13 cellular contexts compared by ENCODE assay signal in genomic region chr6:3402310-3403243, GRCh38. TPM values are rescaled to one million over a fixed set of nuclear protein-coding genes. Genes with fewer than 3 reads are reported as not detected.
DNase-seq lines count a peak whose midpoint lies in the region; ATAC-seq, FAIRE-seq and TF ChIP-seq lines count a peak whose summit lies in the region.
"Had no signal": no experiment of that assay in that cellular context is flagged by ENCODE, and none has a peak within 500 bp of the region (broad histone marks: within the 10 kb centered on the region; RNA-seq: fewer than 3 reads in every experiment).

No MANE protein-coding gene starts in this region.

- H3K4me1 ChIP-seq in mammary epithelial cell (ENCODE audit: insufficient read depth, low read length) (peaks cover 33% of the 10 kb centered on the region), right lobe of liver (peaks cover 0 to 93% (median 46%) of the 10 kb centered on the region in 4 donors), stomach (peaks cover 33 to 77% (median 66%) of the 10 kb centered on the region in 4 donors), aorta (ENCODE audit: control insufficient read depth in 1 of 2, insufficient read depth in 2 of 2, low read length in 2 of 2) (no peaks in the 10 kb centered on the region), BE2C (no peaks in the 10 kb centered on the region)

- peak overlapping the region in 1 of 3 experiments; percentile 3 for H3K4me3 ChIP-seq in mammary epithelial cell (replicated peaks in 1 of 3; ENCODE audit: insufficient read depth in 1 of 3, low read depth in 2 of 3, low read length in 3 of 3)
- no peak overlapping the region for H3K4me3 ChIP-seq in right lobe of liver
- H3K4me3 ChIP-seq in stomach, result no peak overlapping the region
- no peak overlapping the region for H3K4me3 ChIP-seq in aorta (ENCODE audit: low read length in 2 of 2)
- no peak overlapping the region for H3K4me3 ChIP-seq in BE2C (ENCODE audit: low read depth, low read length)
- H3K4me3 ChIP-seq: BLaER1 treated with 17β-estradiol and CSF1 and Interleukin-3, amounts not matched to agents 10 nM and 100 nM; lower lobe of right lung; SK-N-MC had no signal

- CTCF ChIA-PET in mammary epithelial cell (lab: Charles Lee; ENCODE audit: low non-redundant PET), result interaction anchor here (0.6 to 0.9 kb wide), 3 partner anchors 25 to 487 kb away, joined by 3 to 7 read pairs (median 3); no protein-coding TSS in a partner anchor

- TF ChIP-seq POLR2A in right lobe of liver (IDR thresholded peaks at IDR 0.05), result no peak
- TF ChIP-seq POLR2A in stomach (IDR thresholded peaks at IDR 0.05), result no peak

- TF ChIP-seq EP300 in stomach (IDR thresholded peaks at IDR 0.05), result no peak

- intact Hi-C loops in mammary epithelial cell (cut with micrococcal nuclease) (loop anchor here (1.0 to 5.0 kb wide), 5 partner anchors 12 to 330 kb away; no protein-coding TSS in a partner anchor), right lobe of liver (cut with DNase I) (no loop called here), stomach (cut with DNase I; ENCODE audit: low total_unique reads) (no loop called here), aorta (cut with DNase I) (loop anchor here in 1 of 2 donors (10.0 kb wide), 2 partner anchors 118 to 612 kb away; no protein-coding TSS in a partner anchor)

- WGBS in mammary epithelial cell (ENCODE audit: low coverage, missing lambda C conversion rate), result 6% methylated on average over 6 of the region's 6 CpGs
- 52% methylated on average over 5 of the region's 6 CpGs for WGBS in right lobe of liver (ENCODE audit: insufficient coverage, low coverage, low lambda C conversion rate, missing lambda C conversion rate)
- WGBS in stomach, 5 donors, result 69 to 82% (median 73%) methylated on average over 6 of the region's 6 CpGs
- 94 to 96% methylated on average over 6 of the region's 6 CpGs for WGBS in aorta, 2 donors

- H3K27ac ChIP-seq in mammary epithelial cell (ENCODE audit: insufficient read depth, low read depth, low read length) (peak overlapping the region; percentile 85), right lobe of liver (peak overlapping the region; percentile 29 to 92 (median 43)), stomach (peak overlapping the region; percentile 13 to 76 (median 59)), aorta (ENCODE audit: low read depth in 1 of 2, low read length in 2 of 2) (no peak overlapping the region)
- H3K27ac ChIP-seq: BLaER1 treated with 17β-estradiol and CSF1 and Interleukin-3, amounts not matched to agents 10 nM and 100 nM; lower lobe of right lung; SK-N-MC had no signal

- H3K9me3 ChIP-seq in mammary epithelial cell (replicated peaks; ENCODE audit: insufficient read depth, low read length), result no peaks in the 10 kb centered on the region
- no peaks in the 10 kb centered on the region for H3K9me3 ChIP-seq in right lobe of liver
- no peaks in the 10 kb centered on the region for H3K9me3 ChIP-seq in stomach
- no peaks in the 10 kb centered on the region for H3K9me3 ChIP-seq in aorta (ENCODE audit: control insufficient read depth, low read length)
- no peaks in the 10 kb centered on the region for H3K9me3 ChIP-seq in BE2C
- H3K9me3 ChIP-seq: BLaER1 treated with 17β-estradiol and CSF1 and Interleukin-3, amounts not matched to agents 10 nM and 100 nM; lower lobe of right lung had no signal

- DNase-seq in NCI-H510A treated with DMSO at 0.1 percent for 48 hours (lab: John Stamatoyannopoulos, UW) (peak; percentile 13), mammary epithelial cell (peak; percentile 88), right lobe of liver (no peak), stomach (no peak), aorta (no peak), Ammon's horn (ENCODE audit: low spot score) (no peak), BE2C (no peak), frontal cortex (ENCODE audit: low spot score in 2 of 2) (no peak)
- DNase-seq: cerebellar nuclear complex, hypothalamus, lower lobe of right lung had no signal

- no peaks in the 10 kb centered on the region for H3K27me3 ChIP-seq in mammary epithelial cell (ENCODE audit: insufficient read depth, low read length)
- no peaks in the 10 kb centered on the region for H3K27me3 ChIP-seq in right lobe of liver
- H3K27me3 ChIP-seq in stomach, result no peaks in the 10 kb centered on the region
- H3K27me3 ChIP-seq in aorta (ENCODE audit: control insufficient read depth in 1 of 2, insufficient read depth in 2 of 2, low read length in 1 of 2), result no peaks in the 10 kb centered on the region
- peaks cover 6% of the 10 kb centered on the region; the same call in 1 of the 2 replicates for H3K27me3 ChIP-seq in BE2C
- H3K27me3 ChIP-seq: BLaER1 treated with 17β-estradiol and CSF1 and Interleukin-3, amounts not matched to agents 10 nM and 100 nM had no signal

- FAIRE-seq in frontal cortex (lab: Jason Lieb, UNC), result no peak

- in situ Hi-C loops in mammary epithelial cell (cut with MboI; ENCODE audit: low sequenced_read_pairs in 2 of 2), result no loop called here

- H4K20me1 ChIP-seq in mammary epithelial cell (ENCODE audit: insufficient read depth, low read length), result no peaks in the 10 kb centered on the region
- H4K20me1 ChIP-seq: BLaER1 treated with 17β-estradiol and CSF1 and Interleukin-3, amounts not matched to agents 10 nM and 100 nM had no signal

- H2AFZ ChIP-seq in mammary epithelial cell (ENCODE audit: low read depth, low read length), result peak overlapping the region; percentile 68

- dilution Hi-C loops in mammary epithelial cell (cut with HindIII; ENCODE audit: low sequenced_read_pairs), result no loop called here

- peak overlapping the region; percentile 73 for H3K4me2 ChIP-seq in mammary epithelial cell (ENCODE audit: insufficient read depth, low read depth, low read length)

- H3K9ac ChIP-seq in mammary epithelial cell (ENCODE audit: insufficient read depth, low read length), result peak overlapping the region; percentile 73
- H3K9ac ChIP-seq: BLaER1 treated with 17β-estradiol and CSF1 and Interleukin-3, amounts not matched to agents 10 nM and 100 nM had no signal

- peaks cover 18% of the 10 kb centered on the region for H3K79me2 ChIP-seq in mammary epithelial cell (ENCODE audit: insufficient read depth, low read length)

- ATAC-seq in right lobe of liver (no peak), aorta (ENCODE audit: low FRiP score) (no peak)

- H3K36me3 ChIP-seq in mammary epithelial cell (ENCODE audit: insufficient read depth, low read length) (no peaks in the 10 kb centered on the region), right lobe of liver (no peaks in the 10 kb centered on the region), stomach (no peaks in the 10 kb centered on the region), aorta (ENCODE audit: control insufficient read depth in 1 of 2, insufficient read depth in 2 of 2, low read length in 1 of 2) (no peaks in the 10 kb centered on the region), BE2C (no peaks in the 10 kb centered on the region)
- H3K36me3 ChIP-seq: BLaER1 treated with 17β-estradiol and CSF1 and Interleukin-3, amounts not matched to agents 10 nM and 100 nM; lower lobe of right lung had no signal

- TF ChIP-seq CTCF in mammary epithelial cell (conservative IDR thresholded peaks at IDR 0.05 in 1 of 2, IDR thresholded peaks at IDR 0.05 in 1 of 2; ENCODE audit: extremely low read depth in 1 of 2, insufficient read depth in 1 of 2, low read depth in 1 of 2, low read length in 2 of 2), result peak; percentile 39 to 61
- no peak for TF ChIP-seq CTCF in right lobe of liver (IDR thresholded peaks at IDR 0.05)
- no peak for TF ChIP-seq CTCF in stomach (IDR thresholded peaks at IDR 0.05)
- no peak for TF ChIP-seq CTCF in BE2C (IDR thresholded peaks at IDR 0.05; ENCODE audit: low read depth, low read length)

- TSS peak; percentile 8 for BruUV-seq in mammary epithelial cell (replicated peaks; lab: Mats Ljungman, UMichigan)

RNA-seq across cellular contexts. Expression of gene SLC22A23, which starts 54.3 kb away (rescaled TPM):
- total RNA-seq in mammary epithelial cell (10 to 100 TPM; 34.0 to 49.3 TPM), right lobe of liver (10 to 100 TPM; 11.7 to 27.6 (median 16.3) TPM), stomach (100 to 1,000 TPM in 2 of 5 donors, 10 to 100 TPM in 3; 18.1 to 241 (median 45.5) TPM), aorta (1 to 10 TPM; 6.0 to 9.4 TPM), frontal cortex (22.8 TPM)
- polyA plus RNA-seq in mammary epithelial cell (5.8 TPM), stomach (10 to 100 TPM in 1 of 3 donors, 1 to 10 TPM in 2; 5.9 to 12.1 (median 6.5) TPM), aorta (1 to 10 TPM; 1.5 to 2.6 TPM)
- 39.2 TPM for polyA minus RNA-seq in mammary epithelial cell
- polyA plus RNA-seq in BE2C (2012; ENCODE audit: insufficient read depth, insufficient read length, low read depth), result 4.8 TPM

Comparison
In these comparisons a context has a peak if more than half of its experiments do, and no peak if none do; other contexts are left out.
1. DNase-seq: peak in NCI-H510A treated with DMSO at 0.1 percent for 48 hours (single experiment) and mammary epithelial cell (single experiment); none in right lobe of liver (0 of 3), stomach (single experiment), aorta (0 of 2), Ammon's horn (single experiment), BE2C (single experiment) and frontal cortex (0 of 2).
2. H3K27ac ChIP-seq: peak in mammary epithelial cell (single experiment), right lobe of liver (3 of 3) and stomach (5 of 5); none in aorta (0 of 2).
3. CTCF ChIP-seq: peak in mammary epithelial cell (2 of 2); none in right lobe of liver (0 of 4), stomach (0 of 7) and BE2C (single experiment).